ENCODE assay signal across 18 cellular contexts in genomic region chr9:136568288-136569081, GRCh38. TPM values are rescaled to one million over a fixed set of nuclear protein-coding genes. Genes with fewer than 3 reads are reported as not detected.
A peak's percentile ranks its signal among the peaks of the same experiment; 100 is the strongest.
DNase-seq lines count a peak whose midpoint lies in the region; ATAC-seq, FAIRE-seq and TF ChIP-seq lines count a peak whose summit lies in the region.
"Had no signal": no experiment of that assay in that cellular context is flagged by ENCODE, and none has a peak within 500 bp of the region (broad histone marks: within the 10 kb centered on the region; RNA-seq: fewer than 3 reads in every experiment).

No MANE protein-coding gene starts in this region.

- no peaks in the 10 kb centered on the region for H3K9me3 Mint-ChIP-seq in progenitor cell of endocrine pancreas (ENCODE audit: low read depth)
- H3K9me3 Mint-ChIP-seq: effector memory CD8-positive, alpha-beta T cell had no signal

- peaks cover 0 to 99% of the 10 kb centered on the region in 2 donors for H3K4me1 ChIP-seq in right atrium auricular region

- DNase-seq in EH (ENCODE audit: low read depth) = peak; percentile 13
- no peak for DNase-seq in right atrium auricular region (ENCODE audit: low spot score)
- DNase-seq in progenitor cell of endocrine pancreas (ENCODE audit: low spot score, unreplicated experiment) = no peak
- no peak for DNase-seq in GM19239 (ENCODE audit: insufficient read length, low spot score)
- DNase-seq: activated T-cell treated with anti-CD3 and anti-CD28 coated beads for 4 hours; DMS79 treated with DMSO at 0.1 percent for 48 hours; effector memory CD8-positive, alpha-beta T cell; NCI-H1048; NCI-H345 had no signal

- peak overlapping the region in 1 of 2 donors; percentile 5 for H3K4me3 ChIP-seq in right atrium auricular region
- H3K4me3 ChIP-seq: hepatocyte, upper lobe of left lung had no signal

- ATAC-seq in SK-N-SH treated with all-trans-retinoic acid at 6 μM for 48 hours = peak; percentile 4; the same call in 1 of the 3 replicates
- ATAC-seq in GM18867 (IDR thresholded peaks at IDR 0.05; ENCODE audit: unreplicated experiment) = no peak
- no peak for ATAC-seq in HG03469 (IDR thresholded peaks at IDR 0.05; ENCODE audit: unreplicated experiment)
- no peak for ATAC-seq in esophagus mucosa
- ATAC-seq: effector memory CD8-positive, alpha-beta T cell had no signal

- H3K4me3 Mint-ChIP-seq in progenitor cell of endocrine pancreas (ENCODE audit: low read depth) = no peak overlapping the region
- H3K4me3 Mint-ChIP-seq: effector memory CD8-positive, alpha-beta T cell had no signal

- peak overlapping the region; percentile 33 for H3K27ac Mint-ChIP-seq in progenitor cell of endocrine pancreas

- peaks cover 26% of the 10 kb centered on the region for H3K4me1 Mint-ChIP-seq in progenitor cell of endocrine pancreas (ENCODE audit: low read depth)

- H3K9me3 ChIP-seq in right atrium auricular region = no peaks in the 10 kb centered on the region
- H3K9me3 ChIP-seq: upper lobe of left lung had no signal

- peaks cover 16% of the 10 kb centered on the region for H3K27me3 Mint-ChIP-seq in progenitor cell of endocrine pancreas
- H3K27me3 Mint-ChIP-seq: effector memory CD8-positive, alpha-beta T cell had no signal

- peak overlapping the region; percentile 8 to 48 for H3K27ac ChIP-seq in right atrium auricular region
- H3K27ac ChIP-seq: hepatocyte, HL-60, VCaP had no signal

- no peak for TF ChIP-seq CTCF in right atrium auricular region (IDR thresholded peaks at IDR 0.05)
- no peak for TF ChIP-seq CTCF in progenitor cell of endocrine pancreas (IDR thresholded peaks at IDR 0.05; ENCODE audit: unreplicated experiment)

- no peaks in the 10 kb centered on the region for H3K27me3 ChIP-seq in right atrium auricular region
- H3K27me3 ChIP-seq: hepatocyte, upper lobe of left lung had no signal

- no peaks in the 10 kb centered on the region for H3K36me3 ChIP-seq in right atrium auricular region
- H3K36me3 ChIP-seq: upper lobe of left lung had no signal

- H3K36me3 Mint-ChIP-seq in progenitor cell of endocrine pancreas (ENCODE audit: insufficient read depth) = no peaks in the 10 kb centered on the region

- no peak for FAIRE-seq in GM19239 (lab: Jason Lieb, UNC)
- FAIRE-seq: GM18507 had no signal

TF ChIP-seq in SK-N-SH treated with all-trans-retinoic acid at 6 μM for 48 hours, 23 proteins besides CTCF, POLR2A, EP300 and RAD21:
- peak; percentile 3; the same call in 1 of the 2 replicates for TF ChIP-seq CSDC2 (CRISPR knock-in tag; IDR thresholded peaks at IDR 0.05)
- no peak for TF ChIP-seq PPARA (CRISPR knock-in tag; IDR thresholded peaks at IDR 0.05; ENCODE audit: borderline replicate concordance)
- no peak for TF ChIP-seq TSHZ2 (CRISPR knock-in tag; IDR thresholded peaks at IDR 0.05)
- TF ChIP-seq SNAI2 (CRISPR knock-in tag; IDR thresholded peaks at IDR 0.05) = no peak

RNA-seq across cellular contexts. Expression of gene NOTCH1, which starts 22.6 kb away (rescaled TPM):
- total RNA-seq in right atrium auricular region (10 to 100 TPM; 14.2 to 39.7 TPM), progenitor cell of endocrine pancreas (109 and 130 TPM in 2 replicates), esophagus mucosa (30.6 TPM)
